In genomic region chrX:18425199-18426003, GRCh38 we compare ENCODE assay signal across 8 cellular contexts. TPM values are rescaled to one million over a fixed set of nuclear protein-coding genes. Genes with fewer than 3 reads are reported as not detected.
A peak's percentile ranks its signal among the peaks of the same experiment; 100 is the strongest.
DNase-seq lines count a peak whose midpoint lies in the region; ATAC-seq lines count a peak whose summit lies in the region.

Gene CDKL5, plus strand, starts transcription at chrX:18425608. Its CDS starts 81,489 bp downstream, at chrX:18507097.

- H3K9me3 Mint-ChIP-seq in effector memory CD8-positive, alpha-beta T cell = no peaks in the 10 kb centered on the region

- peak within 1 kb of the TSS; percentile 90 to 95 for H3K4me3 Mint-ChIP-seq in effector memory CD8-positive, alpha-beta T cell

- H3K36me3 Mint-ChIP-seq in effector memory CD8-positive, alpha-beta T cell (ENCODE audit: insufficient read depth) = peaks cover 6% of the 10 kb centered on the region

- ATAC-seq in GM21381 (IDR thresholded peaks at IDR 0.05; ENCODE audit: unreplicated experiment) = peak; percentile 92
- peak; percentile 83 for ATAC-seq in effector memory CD8-positive, alpha-beta T cell (replicated peaks)

- H3K4me1 Mint-ChIP-seq in effector memory CD8-positive, alpha-beta T cell (ENCODE audit: low read depth in 2 of 2) = peaks cover 3% of the 10 kb centered on the region in 2 donors

- peak within 1 kb of the TSS; percentile 89 to 93 for H3K27ac Mint-ChIP-seq in effector memory CD8-positive, alpha-beta T cell

- DNase-seq in COLO668 (lab: John Stamatoyannopoulos, UW; ENCODE audit: unreplicated experiment) = peak; percentile 96
- peak; percentile 95 for DNase-seq in HT1080 (ENCODE audit: low read depth)
- peak; percentile 84 to 94 for DNase-seq in NOMO-1 (lab: John Stamatoyannopoulos, UW; ENCODE audit: unreplicated experiment in 2 of 2)
- DNase-seq in activated CD8-positive, alpha-beta memory T cell treated with anti-CD3 and anti-CD28 coated beads for 48 hours (ENCODE audit: low read depth in 2 of 3, low spot score in 2 of 3) = peak; percentile 61 to 82 (median 63)
- DNase-seq in effector memory CD8-positive, alpha-beta T cell = peak; percentile 93 to 97 (median 95)
- DNase-seq in lung microvascular endothelial cell (ENCODE audit: low read depth in 2 of 2) = peak; percentile 95 to 96
- DNase-seq in stimulated activated CD4-positive, alpha-beta T cell treated with anti-CD3 and anti-CD28 coated beads, TNF-alpha, amount 100 ng/mL, for 24 hours (ENCODE audit: low read depth in 3 of 3) = peak; percentile 89 to 94 (median 90)

- no peaks in the 10 kb centered on the region for H3K27me3 Mint-ChIP-seq in effector memory CD8-positive, alpha-beta T cell

RNA-seq across cellular contexts. Expression of gene CDKL5, which starts in this region (rescaled TPM):
- 0.60 and 0.87 TPM in 2 replicates for total RNA-seq in HT1080 (2014; rRNA removed; shearing (Covaris generic))
- polyA plus RNA-seq in HT1080 (2015; cell fraction: cytosol; rRNA removed) = 0.67 and 0.80 TPM in 2 replicates
- 1.9 and 2.3 TPM in 2 replicates for polyA plus RNA-seq in HT1080 (2015; cell fraction: nucleus; rRNA removed)
- 2.2 and 5.6 TPM in 2 replicates for total RNA-seq in lung microvascular endothelial cell

Comparison
In these comparisons a context has a peak if more than half of its experiments do, and no peak if none do; other contexts are left out.
1. Peak in every context shown above with its lines: DNase-seq and ATAC-seq.